ENCODE assay signal across 14 cellular contexts in the genomic region with DNA sequence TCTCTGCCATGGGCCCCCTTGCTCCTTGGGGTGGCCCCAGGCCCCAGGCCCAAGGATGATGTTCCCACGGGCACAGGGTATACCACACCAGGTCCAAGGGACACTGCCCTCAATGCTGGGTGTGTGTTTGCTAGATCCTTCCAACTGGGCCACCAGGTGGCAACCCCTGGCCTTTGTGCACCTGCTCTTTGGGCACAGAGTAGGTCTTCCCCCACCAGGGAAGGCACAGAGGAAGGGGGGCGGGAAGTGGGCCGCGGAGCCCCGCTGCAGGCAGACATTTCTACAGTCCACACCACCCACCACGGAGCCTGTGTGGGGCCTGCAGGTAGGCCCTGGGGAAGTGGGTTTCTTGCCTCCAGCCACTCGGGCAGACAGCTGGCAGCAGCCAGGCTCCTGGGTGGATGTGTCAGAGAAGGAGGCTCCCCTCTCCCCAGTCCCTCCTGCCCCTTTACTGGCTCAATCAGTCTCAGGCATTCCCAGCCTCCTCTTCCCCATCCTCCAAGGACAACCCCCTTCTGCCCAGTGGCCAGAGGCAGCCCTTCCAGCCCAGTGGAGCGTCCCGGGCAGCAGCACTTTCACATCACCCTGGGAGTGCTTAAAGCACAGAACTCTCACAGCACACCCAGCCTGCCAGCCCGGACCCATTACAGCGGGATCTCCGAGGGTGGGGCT. TPM values are rescaled to one million over a fixed set of nuclear protein-coding genes. Genes with fewer than 3 reads are reported as not detected.
DNase-seq lines count a peak whose midpoint lies in the region; ATAC-seq and TF ChIP-seq lines count a peak whose summit lies in the region.
"Had no signal": no experiment of that assay in that cellular context is flagged by ENCODE, and none has a peak within 500 bp of the region (broad histone marks: within the 10 kb centered on the region; RNA-seq: fewer than 3 reads in every experiment).

No MANE protein-coding gene starts in this region.

- H3K4me3 ChIP-seq in BLaER1 (no peak overlapping the region), KMS-11 (IDR thresholded peaks at IDR 0.05; ENCODE audit: insufficient read depth, low read depth, low read length) (no peak overlapping the region), dorsolateral prefrontal cortex (no peak overlapping the region), mucosa of stomach (ENCODE audit: low read length) (no peak overlapping the region)
- H3K4me3 ChIP-seq: pancreas had no signal

- no peaks in the 10 kb centered on the region for H3K27me3 ChIP-seq in BLaER1
- no peaks in the 10 kb centered on the region for H3K27me3 ChIP-seq in KMS-11 (ENCODE audit: insufficient read depth, low read depth)
- no peaks in the 10 kb centered on the region for H3K27me3 ChIP-seq in dorsolateral prefrontal cortex
- H3K27me3 ChIP-seq in mucosa of stomach (ENCODE audit: control insufficient read depth, insufficient read depth, low read length), result no peaks in the 10 kb centered on the region
- H3K27me3 ChIP-seq: pancreas had no signal

- DNase-seq in dorsolateral prefrontal cortex, result no peak
- no peak for DNase-seq in NCI-H1048 (lab: John Stamatoyannopoulos, UW)
- DNase-seq in cerebellar cortex (ENCODE audit: low spot score), result no peak
- DNase-seq in middle frontal gyrus (ENCODE audit: extremely low spot score, low spot score), result no peak
- DNase-seq: activated CD4-positive, alpha-beta T cell treated with anti-CD3 and anti-CD28 coated beads for 1 hour; effector memory CD4-positive, alpha-beta T cell; HCEC 1CT; NCI-H187 treated with DMSO at 0.1 percent for 48 hours; NK-92 treated with Interleukin-12 subunit alpha and Interleukin-12 subunit beta, amount 100 ng/mL, for 24 hours; pancreas had no signal

- H3K36me3 ChIP-seq in BLaER1 (peaks cover 61% of the 10 kb centered on the region), KMS-11 (ENCODE audit: insufficient read depth) (no peaks in the 10 kb centered on the region), mucosa of stomach (ENCODE audit: control insufficient read depth, insufficient read depth, low read length) (peaks cover 6% of the 10 kb centered on the region)

- peak overlapping the region; percentile 59; the same call in 1 of the 2 replicates for H3K9ac ChIP-seq in BLaER1
- H3K9ac ChIP-seq in KMS-11, result no peak overlapping the region
- H3K9ac ChIP-seq in mucosa of stomach (ENCODE audit: low read length), result peak overlapping the region; percentile 16

- H4K20me1 ChIP-seq in BLaER1 (no peaks in the 10 kb centered on the region), KMS-11 (ENCODE audit: insufficient read depth) (no peaks in the 10 kb centered on the region)

- peak overlapping the region; percentile 57 for H3K4me2 ChIP-seq in BLaER1
- no peak overlapping the region for H3K4me2 ChIP-seq in KMS-11

- peak overlapping the region; percentile 73 for H3K27ac ChIP-seq in BLaER1
- no peak overlapping the region for H3K27ac ChIP-seq in KMS-11
- H3K27ac ChIP-seq in dorsolateral prefrontal cortex, result peak overlapping the region in 45 of 59 donors; percentile 12 to 97 (median 56)
- H3K27ac ChIP-seq: pancreas had no signal

- no peaks in the 10 kb centered on the region for H3K79me2 ChIP-seq in KMS-11 (ENCODE audit: insufficient read depth, low read depth)

- intact Hi-C loops in dorsolateral prefrontal cortex (cut with DNase I), result loop anchor here in 1 of 2 donors (5.0 to 10.0 kb wide), 2 partner anchors 41 to 149 kb away; partner anchors contain the start of gene PLA2G6

- ATAC-seq in HG02981 (IDR thresholded peaks at IDR 0.05; ENCODE audit: unreplicated experiment), result no peak
- ATAC-seq: pancreas had no signal

- H2AFZ ChIP-seq in KMS-11 (ENCODE audit: low read depth), result no peak overlapping the region

- H3K4me1 ChIP-seq in BLaER1 (peaks cover 72% of the 10 kb centered on the region), KMS-11 (ENCODE audit: low read depth, poor library complexity, severe bottlenecking) (peaks cover 18% of the 10 kb centered on the region), mucosa of stomach (ENCODE audit: control insufficient read depth, insufficient read depth, low read length) (peaks cover 78% of the 10 kb centered on the region)

- TF ChIP-seq CTCF in KMS-11 (conservative IDR thresholded peaks at IDR 0.05; ENCODE audit: low read depth, low read length) (0 out of 2 replicates have a peak, but pooled peaks have one; percentile 9), dorsolateral prefrontal cortex (IDR thresholded peaks at IDR 0.05 in 54 of 56, conservative IDR thresholded peaks at IDR 0.05 in 2 of 56; ENCODE audit: low read depth in 1 of 56, partially characterized antibody in 56 of 56) (no peak)

- H3K9me3 ChIP-seq in BLaER1 (no peaks in the 10 kb centered on the region), mucosa of stomach (ENCODE audit: control insufficient read depth, low read length) (no peaks in the 10 kb centered on the region)
- H3K9me3 ChIP-seq: pancreas had no signal

RNA-seq across cellular contexts. Expression of gene MAFF, which starts 21.6 kb away (rescaled TPM):
- total RNA-seq in dorsolateral prefrontal cortex, result 100 to 1,000 TPM in 1 of 120 experiments, 10 to 100 TPM in 67, 1 to 10 TPM in 52; 3.4 to 113 (median 10.9) TPM

RNA-seq across cellular contexts. Expression of gene PLA2G6, which starts 41.8 kb away (rescaled TPM):
- 100 to 1,000 TPM in 17 of 120 experiments, 10 to 100 TPM in 103; 45.0 to 160 (median 76.4) TPM for total RNA-seq in dorsolateral prefrontal cortex

RNA-seq across cellular contexts. Expression of gene TMEM184B, which starts 49.4 kb away (rescaled TPM):
- 100 to 1,000 TPM in 119 of 120 experiments, 10 to 100 TPM in 1; 99.7 to 274 (median 141) TPM for total RNA-seq in dorsolateral prefrontal cortex
